Comparison of ENCODE assay signal across 19 cellular contexts in the genomic region with DNA sequence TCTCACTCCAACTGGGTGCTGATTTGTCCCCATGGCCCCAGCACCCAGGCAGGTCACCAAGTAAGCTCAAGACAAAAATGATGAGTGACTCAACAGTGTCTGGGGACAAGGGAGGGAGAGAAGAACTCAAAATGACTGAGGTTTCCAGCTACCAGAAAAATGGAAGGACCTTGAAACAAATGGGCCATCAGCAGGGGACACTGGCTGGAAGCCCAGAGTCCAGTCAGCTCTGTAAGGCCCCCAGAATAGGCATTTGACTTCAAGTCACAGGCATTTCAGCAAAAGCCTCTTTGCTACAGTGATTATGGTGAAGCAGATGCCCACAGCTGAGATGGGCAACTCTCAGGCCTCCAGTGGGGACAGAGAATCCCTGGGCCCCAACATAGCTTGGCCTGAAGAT.
DNase-seq lines count a peak whose midpoint lies in the region; ATAC-seq and TF ChIP-seq lines count a peak whose summit lies in the region.
"Had no signal": no experiment of that assay in that cellular context is flagged by ENCODE, and none has a peak within 500 bp of the region (broad histone marks: within the 10 kb centered on the region; RNA-seq: fewer than 3 reads in every experiment).

No MANE protein-coding gene starts in this region.

- ATAC-seq in T-helper 17 cell (no peak), HG03139 (IDR thresholded peaks at IDR 0.05; ENCODE audit: unreplicated experiment) (no peak)
- ATAC-seq: HCT116 had no signal

- peaks cover 2% of the 10 kb centered on the region for H3K36me3 Mint-ChIP-seq in T-helper 17 cell (ENCODE audit: low read depth)
- H3K36me3 Mint-ChIP-seq: CD4-positive, CD25-positive, alpha-beta regulatory T cell; CD8-positive, alpha-beta memory T cell had no signal

- no peak overlapping the region for H3K4me3 ChIP-seq in spleen
- H3K4me3 ChIP-seq: GM23248 had no signal

- H3K4me3 Mint-ChIP-seq in T-helper 17 cell, result no peak overlapping the region
- H3K4me3 Mint-ChIP-seq: CD4-positive, CD25-positive, alpha-beta regulatory T cell; CD8-positive, alpha-beta memory T cell had no signal

- H3K27ac ChIP-seq in spleen, result no peak overlapping the region
- H3K27ac ChIP-seq: GM23248 had no signal

- CTCF ChIA-PET in HEK293T (lab: Yijun Ruan, JAX), result interaction anchor here (1.7 kb wide), 1 partner anchor 11 kb away, joined by 6 read pairs; no protein-coding TSS in a partner anchor

- TF ChIP-seq CTCF in spleen (IDR thresholded peaks at IDR 0.05 in 8 of 11, conservative IDR thresholded peaks at IDR 0.05 in 3 of 11), result no peak

- H3K36me3 ChIP-seq in spleen, result no peaks in the 10 kb centered on the region
- H3K36me3 ChIP-seq: BE2C had no signal

- peaks cover 75% of the 10 kb centered on the region for H3K27me3 Mint-ChIP-seq in T-helper 17 cell

- H3K4me1 ChIP-seq in spleen, result peaks cover 0 to 9% (median 0%) of the 10 kb centered on the region in 6 donors
- H3K4me1 ChIP-seq: BE2C had no signal

- intact Hi-C loops in spleen (cut with DNase I; ENCODE audit: low total_unique reads), result no loop called here

- H3K9me3 ChIP-seq in T-helper 17 cell (ENCODE audit: control insufficient read depth, low read length, poor library complexity, severe bottlenecking) (no peaks in the 10 kb centered on the region), spleen (no peaks in the 10 kb centered on the region)
- H3K9me3 ChIP-seq: BE2C had no signal

- H3K4me1 Mint-ChIP-seq in T-helper 17 cell, result no peaks in the 10 kb centered on the region
- H3K4me1 Mint-ChIP-seq: CD4-positive, CD25-positive, alpha-beta regulatory T cell; CD8-positive, alpha-beta memory T cell had no signal

- POLR2A ChIA-PET in HEK293T (lab: Yijun Ruan, JAX), result no interaction called here

- H3K27me3 ChIP-seq in spleen (replicated peaks in 1 of 7), result peaks cover 0 to 27% (median 0%) of the 10 kb centered on the region in 7 donors

- H3K27ac Mint-ChIP-seq in T-helper 17 cell, result peak overlapping the region; percentile 14
- H3K27ac Mint-ChIP-seq: CD4-positive, CD25-positive, alpha-beta regulatory T cell; CD8-positive, alpha-beta memory T cell had no signal

- no peak for DNase-seq in T-helper 17 cell
- DNase-seq in cerebellar cortex (ENCODE audit: low spot score), result peak; percentile 67
- peak; percentile 24 for DNase-seq in mesenteric fat pad (ENCODE audit: low spot score)
- peak; percentile 14 for DNase-seq in spleen
- DNase-seq in H4 (ENCODE audit: low spot score), result no peak
- no peak for DNase-seq in HEK293T (ENCODE audit: extremely low spot score)
- DNase-seq: ACHN; BE2C; CD4-positive, CD25-positive, alpha-beta regulatory T cell; CD8-positive, alpha-beta memory T cell; COR-L47; DMS 273 treated with DMSO at 0.1 percent for 48 hours; DMS53; DND-41; EL; GM23248; H7 had no signal

- TF ChIP-seq POLR2A in spleen (IDR thresholded peaks at IDR 0.05), result no peak

TF ChIP-seq in HEK293T, 16 proteins besides CTCF, POLR2A, EP300 and RAD21:
- no peak for TF ChIP-seq SP1 (IDR thresholded peaks at IDR 0.05)
- no peak for TF ChIP-seq FOXK2 (IDR thresholded peaks at IDR 0.05)
- no peak for TF ChIP-seq BHLHE40 (IDR thresholded peaks at IDR 0.05; ENCODE audit: borderline replicate concordance)
- TF ChIP-seq ARNT (IDR thresholded peaks at IDR 0.05), result no peak
- TF ChIP-seq, protein P1, sequence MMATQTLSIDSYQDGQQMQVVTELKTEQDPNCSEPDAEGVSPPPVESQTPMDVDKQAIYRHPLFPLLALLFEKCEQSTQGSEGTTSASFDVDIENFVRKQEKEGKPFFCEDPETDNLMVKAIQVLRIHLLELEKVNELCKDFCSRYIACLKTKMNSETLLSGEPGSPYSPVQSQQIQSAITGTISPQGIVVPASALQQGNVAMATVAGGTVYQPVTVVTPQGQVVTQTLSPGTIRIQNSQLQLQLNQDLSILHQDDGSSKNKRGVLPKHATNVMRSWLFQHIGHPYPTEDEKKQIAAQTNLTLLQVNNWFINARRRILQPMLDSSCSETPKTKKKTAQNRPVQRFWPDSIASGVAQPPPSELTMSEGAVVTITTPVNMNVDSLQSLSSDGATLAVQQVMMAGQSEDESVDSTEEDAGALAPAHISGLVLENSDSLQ (IDR thresholded peaks at IDR 0.05), result no peak
- no peak for TF ChIP-seq FOXA1 (IDR thresholded peaks at IDR 0.05)
- no peak for TF ChIP-seq LEF1 (IDR thresholded peaks at IDR 0.05; ENCODE audit: borderline replicate concordance)
- no peak for TF ChIP-seq L3MBTL2 (conservative IDR thresholded peaks at IDR 0.05)
- no peak for TF ChIP-seq TARDBP (IDR thresholded peaks at IDR 0.05)
- TF ChIP-seq ZNF384 (IDR thresholded peaks at IDR 0.05), result no peak

Comparison
In these comparisons a context has a peak if more than half of its experiments do, and no peak if none do; other contexts are left out.
1. DNase-seq: peak in cerebellar cortex (single experiment), mesenteric fat pad (single experiment) and spleen (single experiment); none in T-helper 17 cell (0 of 3), H4 (single experiment) and HEK293T (single experiment).